Comparison of ENCODE assay signal across 20 cellular contexts in genomic region chr17:51060396-51060795, GRCh38.
DNase-seq lines count a peak whose midpoint lies in the region; ATAC-seq, FAIRE-seq and TF ChIP-seq lines count a peak whose summit lies in the region.
"Had no signal": no experiment of that assay in that cellular context is flagged by ENCODE, and none has a peak within 500 bp of the region (broad histone marks: within the 10 kb centered on the region; RNA-seq: fewer than 3 reads in every experiment).

No MANE protein-coding gene starts in this region.

- DNase-seq in HCT116 (ENCODE audit: low read depth, low spot score) (no peak), HEK293T (ENCODE audit: extremely low spot score) (no peak), astrocyte (ENCODE audit: low read depth) (no peak), mucosa of descending colon (no peak), NCI-H128 (lab: John Stamatoyannopoulos, UW; ENCODE audit: unreplicated experiment) (no peak)
- no peak for DNase-seq in effector memory CD8-positive, alpha-beta T cell
- DNase-seq: ACHN; C1 segment of cervical spinal cord; CD8-positive, alpha-beta memory T cell; DMS79; NCI-H1417; NCI-H1930; NCI-H510A; NCI-H748 treated with DMSO at 0.1 percent for 48 hours; NK-92 treated with Interleukin-12 subunit alpha and Interleukin-12 subunit beta, amount 100 ng/mL, for 24 hours; Right ventricle myocardium superior had no signal

- no peaks in the 10 kb centered on the region for H3K9me3 Mint-ChIP-seq in astrocyte (ENCODE audit: unreplicated experiment)
- no peaks in the 10 kb centered on the region for H3K9me3 Mint-ChIP-seq in effector memory CD8-positive, alpha-beta T cell
- H3K9me3 Mint-ChIP-seq: CD8-positive, alpha-beta memory T cell had no signal

- CTCF ChIA-PET in HCT116 (lab: Charles Lee) (interaction anchor here (1.5 to 1.6 kb wide), 2 partner anchors 60 kb away, joined by 3 to 4 read pairs; no protein-coding TSS in a partner anchor), HEK293T (lab: Yijun Ruan, JAX) (interaction anchor here (0.8 kb wide), 1 partner anchor 16 kb away, joined by 3 read pairs; no protein-coding TSS in a partner anchor)

- H2AFZ ChIP-seq in HCT116 (ENCODE audit: low read depth, low read length, poor library complexity, severe bottlenecking) (no peak overlapping the region), astrocyte (ENCODE audit: low read depth, low read length) (no peak overlapping the region)

- H3K27me3 ChIP-seq in HCT116 (ENCODE audit: insufficient read depth, low read length), result no peaks in the 10 kb centered on the region
- H3K27me3 ChIP-seq in astrocyte (ENCODE audit: insufficient read depth, low read length), result no peaks in the 10 kb centered on the region

- H3K36me3 ChIP-seq in HCT116 (ENCODE audit: control insufficient read depth in 1 of 2, insufficient read depth in 2 of 2, low read length in 2 of 2), result no peaks in the 10 kb centered on the region
- H3K36me3 ChIP-seq in astrocyte (ENCODE audit: insufficient read depth, low read length), result no peaks in the 10 kb centered on the region
- H3K36me3 ChIP-seq in mucosa of descending colon (ENCODE audit: low read depth), result no peaks in the 10 kb centered on the region

- TF ChIP-seq CTCF in HCT116 (IDR thresholded peaks at IDR 0.05 in 2 of 3, conservative IDR thresholded peaks at IDR 0.05 in 1 of 3; ENCODE audit: borderline replicate concordance in 1 of 3, insufficient read depth in 1 of 3, low read depth in 2 of 3, low read length in 2 of 3) (no peak), astrocyte (IDR thresholded peaks at IDR 0.05; ENCODE audit: insufficient read depth, low read depth, low read length) (no peak), mucosa of descending colon (IDR thresholded peaks at IDR 0.05) (no peak)

- H3K9me3 ChIP-seq in HCT116 (ENCODE audit: control insufficient read depth in 1 of 2, insufficient read depth in 1 of 2, low read depth in 1 of 2, low read length in 2 of 2) (no peaks in the 10 kb centered on the region), astrocyte (ENCODE audit: insufficient read depth, low read depth, low read length) (no peaks in the 10 kb centered on the region), mucosa of descending colon (no peaks in the 10 kb centered on the region)

- H3K27ac ChIP-seq in HCT116 (ENCODE audit: low read depth, low read length), result no peak overlapping the region
- H3K27ac ChIP-seq in astrocyte (ENCODE audit: low read depth, low read length), result no peak overlapping the region

- no peak for FAIRE-seq in astrocyte (lab: Jason Lieb, UNC)
- FAIRE-seq: D721Med, H54, RCC 7860 had no signal

- H3K4me3 Mint-ChIP-seq in astrocyte (ENCODE audit: unreplicated experiment), result no peak overlapping the region
- H3K4me3 Mint-ChIP-seq in effector memory CD8-positive, alpha-beta T cell, result no peak overlapping the region
- H3K4me3 Mint-ChIP-seq: CD8-positive, alpha-beta memory T cell had no signal

- H3K9me2 ChIP-seq in HCT116 (ENCODE audit: insufficient read depth), result no peaks in the 10 kb centered on the region

- H4K20me1 ChIP-seq in HCT116 (ENCODE audit: insufficient read depth) (peaks cover under 1% of the 10 kb centered on the region; the same call in 1 of the 2 replicates), astrocyte (ENCODE audit: insufficient read depth, low read length) (peaks cover 16% of the 10 kb centered on the region)

- peaks cover 4 to 25% of the 10 kb centered on the region in 2 experiments; a peak in 3 of 4 replicates for H3K4me1 ChIP-seq in HCT116 (ENCODE audit: control insufficient read depth in 1 of 2, insufficient read depth in 2 of 2, low read length in 2 of 2)
- H3K4me1 ChIP-seq in astrocyte (ENCODE audit: insufficient read depth, low read length), result peaks cover 31% of the 10 kb centered on the region
- H3K4me1 ChIP-seq in mucosa of descending colon (ENCODE audit: low read depth), result peaks cover 4% of the 10 kb centered on the region

- peaks cover 77% of the 10 kb centered on the region for H3K79me2 ChIP-seq in HCT116 (ENCODE audit: insufficient read depth, low read length)
- peaks cover 56% of the 10 kb centered on the region for H3K79me2 ChIP-seq in astrocyte (ENCODE audit: insufficient read depth, low read length)

- ATAC-seq in HCT116 (no peak), mucosa of descending colon (peak; percentile 58), GM18511 (IDR thresholded peaks at IDR 0.05; ENCODE audit: unreplicated experiment) (no peak)
- ATAC-seq in effector memory CD8-positive, alpha-beta T cell (replicated peaks), result no peak

- intact Hi-C loops in HCT116 (cut with micrococcal nuclease) (no loop called here), mucosa of descending colon (cut with DNase I, micrococcal nuclease) (no loop called here)

- TF ChIP-seq POLR2A in HCT116 (IDR thresholded peaks at IDR 0.05; ENCODE audit: borderline replicate concordance, extremely low read depth, insufficient read depth, insufficient read length), result no peak

- H3K9ac ChIP-seq in HCT116 (ENCODE audit: low read length) (no peak overlapping the region), astrocyte (ENCODE audit: low read length) (no peak overlapping the region)

- H3K4me2 ChIP-seq in HCT116 (ENCODE audit: low read length) (peak overlapping the region; percentile 9; the same call in 1 of the 2 replicates), astrocyte (ENCODE audit: low read length) (peak overlapping the region; percentile 49)

- POLR2A ChIA-PET in HCT116 (lab: Charles Lee), result no interaction called here
- POLR2A ChIA-PET in HEK293T (lab: Yijun Ruan, JAX), result no interaction called here

- BruUV-seq in HCT116 (replicated peaks; lab: Mats Ljungman, UMichigan), result no TSS peak

- no peaks in the 10 kb centered on the region for H3K27me3 Mint-ChIP-seq in astrocyte (ENCODE audit: low read depth, unreplicated experiment)
- H3K27me3 Mint-ChIP-seq in effector memory CD8-positive, alpha-beta T cell, result no peaks in the 10 kb centered on the region
- H3K27me3 Mint-ChIP-seq: CD8-positive, alpha-beta memory T cell had no signal

- H3K36me3 Mint-ChIP-seq in astrocyte (ENCODE audit: low read depth, unreplicated experiment), result peaks cover 2% of the 10 kb centered on the region
- H3K36me3 Mint-ChIP-seq in effector memory CD8-positive, alpha-beta T cell (ENCODE audit: insufficient read depth), result peaks cover 19% of the 10 kb centered on the region

- no peak overlapping the region for H3K4me3 ChIP-seq in HCT116 (replicated peaks in 1 of 2; ENCODE audit: low read depth in 1 of 2, low read length in 2 of 2)
- no peak overlapping the region for H3K4me3 ChIP-seq in astrocyte (ENCODE audit: insufficient read depth, low read depth, low read length)
- H3K4me3 ChIP-seq in mucosa of descending colon, result no peak overlapping the region

- peaks cover 28% of the 10 kb centered on the region for H3K4me1 Mint-ChIP-seq in astrocyte (ENCODE audit: low read depth, unreplicated experiment)
- H3K4me1 Mint-ChIP-seq in effector memory CD8-positive, alpha-beta T cell (ENCODE audit: low read depth in 2 of 2), result peaks cover 6 to 26% of the 10 kb centered on the region in 2 donors

- RAD21 ChIA-PET in HCT116 (lab: Charles Lee; ENCODE audit: low non-redundant PET in 1 of 2, low total read pairs in 2 of 2, uncharacterized antibody in 2 of 2, unreplicated experiment in 2 of 2), result no interaction called here

- H3K27ac Mint-ChIP-seq in astrocyte (ENCODE audit: unreplicated experiment), result no peak overlapping the region
- H3K27ac Mint-ChIP-seq in effector memory CD8-positive, alpha-beta T cell, result no peak overlapping the region
- H3K27ac Mint-ChIP-seq: CD8-positive, alpha-beta memory T cell had no signal

- TF ChIP-seq RAD21 in HCT116 (IDR thresholded peaks at IDR 0.05; ENCODE audit: low read depth), result no peak

TF ChIP-seq in HCT116, 20 proteins besides CTCF, POLR2A, EP300 and RAD21:
- TF ChIP-seq MAX (IDR thresholded peaks at IDR 0.05) (no peak), CBX3 (IDR thresholded peaks at IDR 0.05; ENCODE audit: low read depth) (no peak), EZH2 (IDR thresholded peaks at IDR 0.05) (no peak), ZNF274 (IDR thresholded peaks at IDR 0.05; ENCODE audit: low read depth, low read length) (no peak), EGR1 (IDR thresholded peaks at IDR 0.05; ENCODE audit: low read depth) (no peak), SRF (IDR thresholded peaks at IDR 0.05; ENCODE audit: low read depth) (no peak), ZFX (IDR thresholded peaks at IDR 0.05) (no peak)

TF ChIP-seq in HEK293T, 16 proteins besides CTCF, POLR2A, EP300 and RAD21:
- TF ChIP-seq CTBP1 (IDR thresholded peaks at IDR 0.05; ENCODE audit: borderline replicate concordance), result no peak
- TF ChIP-seq FOXM1 (IDR thresholded peaks at IDR 0.05; ENCODE audit: borderline replicate concordance), result no peak
- 0 out of 2 replicates have a peak, but pooled peaks have one; percentile 23 for TF ChIP-seq ZNF384 (IDR thresholded peaks at IDR 0.05)
- TF ChIP-seq NFRKB (IDR thresholded peaks at IDR 0.05), result no peak
- TF ChIP-seq FOXA1 (IDR thresholded peaks at IDR 0.05), result no peak
